25 cellular contexts compared by ENCODE assay signal in genomic region chr11:27309064-27309463, GRCh38.
"Had no signal": no experiment of that assay in that cellular context is flagged by ENCODE, and none has a peak within 500 bp of the region (broad histone marks: within the 10 kb centered on the region; RNA-seq: fewer than 3 reads in every experiment).

No MANE protein-coding gene starts in this region.

- H3K9me3 Mint-ChIP-seq: activated naive CD4-positive, alpha-beta T cell treated with anti-CD3 and anti-CD28 coated beads, Interleukin-2, amount 50 U/mL, for 24 hours; activated T-cell treated with anti-CD3 and anti-CD28 coated beads, Interleukin-2, amount 50 U/mL, for 24 hours; T-helper 1 cell treated with Interleukin-12 subunit alpha and Interleukin-12 subunit beta and Interleukin-4 antibody, amounts not matched to agents 30 μg/mL and 1 μg/mL, for 36 hours had no signal

- DNase-seq: activated CD4-positive, alpha-beta T cell treated with anti-CD3 and anti-CD28 coated beads for 48 hours; activated CD4-positive, alpha-beta T cell treated with anti-CD3 and anti-CD28 coated beads, Interleukin-2, amount 50 U/mL, for 48 hours; activated CD4-positive, CD25-positive, alpha-beta regulatory T cell treated with anti-CD3 and anti-CD28 coated beads, Interleukin-2, amount 50 U/mL, for 72 hours; activated CD8-positive, alpha-beta memory T cell treated with anti-CD3 and anti-CD28 coated beads, Interleukin-2, amount 10 ng/mL, durations not matched to agents 7 days and 5 days; activated effector memory CD4-positive, alpha-beta T cell treated with Interleukin-2 at 50 U/mL for 16 hours; activated naive CD4-positive, alpha-beta T cell; activated T-cell treated with anti-CD3 and anti-CD28 coated beads, Interleukin-2, amount 50 U/mL, for 24 hours; aorta; MM.1S; NCI-H1105; NCI-H1436; NCI-H1694 treated with DMSO at 0.1 percent for 48 hours; NCI-H2029 treated with DMSO at 0.1 percent for 48 hours; NCI-H446; NCI-H524; Peyer's patch; SHP77; T-helper 9 cell had no signal

- H3K27me3 Mint-ChIP-seq: brain had no signal

- H3K36me3 ChIP-seq: cardiac muscle cell, Peyer's patch, SJSA1 had no signal

- H3K4me3 Mint-ChIP-seq: activated CD8-positive, alpha-beta memory T cell treated with anti-CD3 and anti-CD28 coated beads, Interleukin-2, amount 10 ng/mL, durations not matched to agents 7 days and 5 days; activated naive CD4-positive, alpha-beta T cell treated with anti-CD3 and anti-CD28 coated beads, Interleukin-2, amount 50 U/mL, for 24 hours; activated T-cell treated with anti-CD3 and anti-CD28 coated beads, Interleukin-2, amount 50 U/mL, for 24 hours; activated T-helper 1 cell treated with anti-CD3 and anti-CD28 coated beads, Interleukin-12 subunit alpha, Interleukin-12 subunit beta, Interleukin-2, Interleukin-4 antibody, amounts not matched to agents 30 ng/mL and 10 ng/mL and 1 ng/mL, durations not matched to agents 14 hours and 24 hours and 36 hours; brain; T-helper 1 cell treated with Interleukin-12 subunit alpha and Interleukin-12 subunit beta and Interleukin-4 antibody, amounts not matched to agents 30 μg/mL and 1 μg/mL, for 36 hours; WTC11 had no signal

- H3K27me3 ChIP-seq: cardiac muscle cell, Peyer's patch, SJSA1 had no signal

- ATAC-seq: activated CD8-positive, alpha-beta memory T cell treated with anti-CD3 and anti-CD28 coated beads, Interleukin-2, amount 10 ng/mL, durations not matched to agents 7 days and 5 days; WTC11 had no signal

- H3K27ac Mint-ChIP-seq: activated CD8-positive, alpha-beta memory T cell treated with anti-CD3 and anti-CD28 coated beads, Interleukin-2, amount 10 ng/mL, durations not matched to agents 7 days and 5 days; activated naive CD4-positive, alpha-beta T cell treated with anti-CD3 and anti-CD28 coated beads, Interleukin-2, amount 50 U/mL, for 24 hours; activated T-cell treated with anti-CD3 and anti-CD28 coated beads, Interleukin-2, amount 50 U/mL, for 24 hours; activated T-helper 1 cell treated with anti-CD3 and anti-CD28 coated beads, Interleukin-12 subunit alpha, Interleukin-12 subunit beta, Interleukin-2, Interleukin-4 antibody, amounts not matched to agents 30 ng/mL and 10 ng/mL and 1 ng/mL, durations not matched to agents 14 hours and 24 hours and 36 hours; brain; T-helper 1 cell treated with Interleukin-12 subunit alpha and Interleukin-12 subunit beta and Interleukin-4 antibody, amounts not matched to agents 30 μg/mL and 1 μg/mL, for 36 hours; WTC11 had no signal

- H3K4me3 ChIP-seq: cardiac muscle cell, Peyer's patch, SJSA1 had no signal

- H3K4me1 ChIP-seq: Peyer's patch, SJSA1 had no signal

- H3K9me3 ChIP-seq: Peyer's patch, SJSA1 had no signal

- H3K27ac ChIP-seq: cardiac muscle cell, Peyer's patch, SJSA1 had no signal

- H3K4me1 Mint-ChIP-seq: activated CD8-positive, alpha-beta memory T cell treated with anti-CD3 and anti-CD28 coated beads, Interleukin-2, amount 10 ng/mL, durations not matched to agents 7 days and 5 days; activated naive CD4-positive, alpha-beta T cell treated with anti-CD3 and anti-CD28 coated beads, Interleukin-2, amount 50 U/mL, for 24 hours; brain had no signal
